ENCODE assay signal across 30 cellular contexts in the genomic region with DNA sequence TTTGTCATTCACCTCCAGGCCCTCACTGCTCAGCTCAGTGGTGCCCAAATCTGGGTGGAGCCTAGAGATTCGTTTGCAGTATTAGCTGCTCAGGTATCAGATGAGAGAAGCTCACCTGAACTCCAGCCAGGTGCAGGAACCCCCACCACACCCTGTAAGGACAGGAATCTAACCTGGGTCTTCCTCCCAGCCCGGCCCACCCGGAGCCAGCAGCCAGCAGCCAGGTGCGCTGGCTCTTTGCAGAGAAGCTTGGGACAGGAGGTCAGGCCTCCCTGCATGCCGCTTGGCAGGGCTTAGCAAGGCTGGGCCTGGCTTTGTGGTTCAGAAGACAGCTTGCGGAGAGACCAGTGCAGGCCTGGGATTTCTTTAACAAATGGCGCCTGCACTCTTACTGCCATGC. TPM values are rescaled to one million over a fixed set of nuclear protein-coding genes. Genes with fewer than 3 reads are reported as not detected.
"Had no signal": no experiment of that assay in that cellular context is flagged by ENCODE, and none has a peak within 500 bp of the region (broad histone marks: within the 10 kb centered on the region; RNA-seq: fewer than 3 reads in every experiment).

No MANE protein-coding gene starts in this region.

- FAIRE-seq: endometrium, pancreas, small intestine had no signal

- H3K27me3 Mint-ChIP-seq: progenitor cell of endocrine pancreas; stimulated activated naive CD8-positive, alpha-beta T cell treated with anti-CD3 and anti-CD28 coated beads, Interleukin-15, amount 100 ng/mL, for 72 hours had no signal

- H3K4me1 Mint-ChIP-seq: immature natural killer cell; memory B cell; natural killer cell; stimulated activated naive CD8-positive, alpha-beta T cell treated with anti-CD3 and anti-CD28 coated beads, Interleukin-15, amount 100 ng/mL, for 72 hours had no signal

- H3K9me3 Mint-ChIP-seq: immature natural killer cell; memory B cell; natural killer cell; stimulated activated naive CD8-positive, alpha-beta T cell treated with anti-CD3 and anti-CD28 coated beads, Interleukin-15, amount 100 ng/mL, for 72 hours had no signal

- H3K4me3 ChIP-seq: coronary artery, esophagus squamous epithelium, heart right ventricle, lung, pancreas, right lobe of liver, suprapubic skin, transverse colon, vagina had no signal

- H3K27ac ChIP-seq: coronary artery, esophagus squamous epithelium, heart right ventricle, neutrophil, pancreas, right lobe of liver, suprapubic skin, transverse colon, vagina had no signal

- H3K36me3 Mint-ChIP-seq: immature natural killer cell, memory B cell, natural killer cell had no signal

- ATAC-seq: heart right ventricle; left ventricle myocardium superior; natural killer cell; pancreas; right lobe of liver; stimulated activated naive CD8-positive, alpha-beta T cell treated with anti-CD3 and anti-CD28 coated beads, Interleukin-15, amount 100 ng/mL, for 72 hours had no signal

- H3K27me3 ChIP-seq: pancreas, right lobe of liver, transverse colon, vagina had no signal

- DNase-seq: dermis blood vessel endothelial cell; effector memory CD4-positive, alpha-beta T cell; erythroblast; esophagus squamous epithelium; foreskin melanocyte; glutamatergic neuron; heart right ventricle; hypothalamus; immature natural killer cell; islet precursor cell; left ventricle myocardium superior; natural killer cell; right lobe of liver; small intestine; stimulated activated CD4-positive, alpha-beta T cell treated with anti-CD3 and anti-CD28 coated beads, Interleukin-12 subunit alpha, Interleukin-12 subunit beta, amount 100 ng/mL, for 4 hours; stimulated activated CD4-positive, alpha-beta T cell treated with anti-CD3 and anti-CD28 coated beads, Interleukin-1b, Interleukin-23, amount 100 ng/mL, for 48 hours; stimulated activated CD4-positive, alpha-beta T cell treated with anti-CD3 and anti-CD28 coated beads, Interleukin-4, amount 100 ng/mL, for 1 hour; stimulated activated CD8-positive, alpha-beta memory T cell treated with anti-CD3 and anti-CD28 coated beads, Interleukin-4, amount 100 ng/mL, for 48 hours; stimulated activated naive CD4-positive, alpha-beta T cell; stimulated activated naive CD8-positive, alpha-beta T cell treated with anti-CD3 and anti-CD28 coated beads, Interleukin-15, amount 100 ng/mL, for 72 hours; transverse colon had no signal

- H3K9me3 ChIP-seq: esophagus squamous epithelium, neutrophil, pancreas, right lobe of liver, suprapubic skin, transverse colon, vagina had no signal

- H3K27ac Mint-ChIP-seq: immature natural killer cell; memory B cell; natural killer cell; stimulated activated naive CD8-positive, alpha-beta T cell treated with anti-CD3 and anti-CD28 coated beads, Interleukin-15, amount 100 ng/mL, for 72 hours had no signal

- H3K36me3 ChIP-seq: esophagus squamous epithelium, heart right ventricle, neutrophil, pancreas, right lobe of liver, suprapubic skin, transverse colon, vagina had no signal

- H3K4me3 Mint-ChIP-seq: immature natural killer cell; memory B cell; natural killer cell; stimulated activated naive CD8-positive, alpha-beta T cell treated with anti-CD3 and anti-CD28 coated beads, Interleukin-15, amount 100 ng/mL, for 72 hours had no signal

- H3K4me1 ChIP-seq: esophagus squamous epithelium, heart right ventricle, pancreas, right lobe of liver, suprapubic skin, transverse colon, vagina had no signal

RNA-seq across cellular contexts. Expression of gene CUX2, which starts 12.0 kb away (rescaled TPM):
- total RNA-seq: dermis blood vessel endothelial cell, esophagus squamous epithelium, left ventricle myocardium superior had no signal
- polyA plus RNA-seq: heart right ventricle, immature natural killer cell had no signal
